ENCODE assay signal across 8 cellular contexts in the genomic region with DNA sequence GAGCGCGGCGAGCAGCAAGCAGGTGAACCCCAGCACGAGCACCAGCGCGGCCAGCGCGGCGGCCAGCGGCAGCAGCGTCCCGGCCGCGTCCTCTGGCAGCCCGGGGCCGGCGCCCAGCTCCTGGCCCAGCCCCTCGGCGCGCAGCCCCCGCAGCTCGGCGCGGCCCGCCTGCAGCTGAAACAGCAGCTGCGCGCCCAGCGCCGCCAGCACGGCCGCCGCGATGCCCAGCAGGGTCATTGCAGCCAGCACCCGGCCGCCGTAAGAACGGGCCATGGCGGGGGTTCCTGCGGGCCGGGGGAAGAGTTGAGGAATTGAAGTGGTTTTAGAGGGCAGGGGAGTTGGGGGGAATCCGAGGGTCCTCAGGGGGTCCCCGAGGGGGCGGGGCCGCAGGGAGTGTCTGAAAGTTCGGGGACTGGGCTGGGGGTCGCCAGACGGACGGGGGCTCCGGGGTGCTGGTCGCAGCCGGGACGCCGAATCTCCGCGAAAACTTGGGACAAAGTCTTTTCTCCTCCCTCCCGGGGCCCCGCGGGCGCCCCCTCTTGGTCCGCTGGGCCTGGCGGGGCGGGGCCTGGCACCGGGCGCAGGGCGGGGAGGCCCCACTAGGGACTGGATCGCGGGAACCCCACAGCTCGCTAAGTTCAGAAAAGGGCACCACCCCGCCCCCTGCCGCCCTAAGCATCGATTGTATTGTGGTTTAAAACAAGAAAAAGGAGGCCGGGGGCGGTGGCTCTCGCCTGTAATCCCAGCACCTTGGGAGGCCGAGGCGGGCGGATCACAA. TPM values are rescaled to one million over a fixed set of nuclear protein-coding genes. Genes with fewer than 3 reads are reported as not detected.
DNase-seq lines count a peak whose midpoint lies in the region; ATAC-seq and TF ChIP-seq lines count a peak whose summit lies in the region.

Gene TMEM221, minus strand, starts transcription at position 479 of the 778 bp plus-strand sequence. Its CDS starts 206 bp downstream, at position 273.

- POLR2A ChIA-PET in CD4-positive, alpha-beta memory T cell (lab: Charles Lee; ENCODE audit: partially characterized antibody), result interaction anchor here (1.0 kb wide), 1 partner anchor 43 kb away, joined by 5 read pairs; the partner anchor contains the start of gene BST2
- POLR2A ChIA-PET in activated CD4-positive, alpha-beta T cell treated with anti-CD3 and anti-CD28 coated beads, Interleukin-2, amount 10 ng/mL, durations not matched to agents 7 days and 5 days (lab: Charles Lee), result no interaction called here
- POLR2A ChIA-PET in naive thymus-derived CD4-positive, alpha-beta T cell (lab: Charles Lee), result no interaction called here

- no peak within 1 kb of the TSS for H3K27ac ChIP-seq in CD4-positive, alpha-beta memory T cell (ENCODE audit: low read depth, low read length)
- no peak within 1 kb of the TSS for H3K27ac ChIP-seq in naive thymus-derived CD4-positive, alpha-beta T cell (ENCODE audit: low read depth, low read length)
- no peak within 1 kb of the TSS for H3K27ac ChIP-seq in thyroid gland

- peak; percentile 41 to 60 (median 51) for DNase-seq in CD4-positive, alpha-beta memory T cell
- peak; percentile 39 for DNase-seq in KG1 (lab: John Stamatoyannopoulos, UW)
- DNase-seq in activated CD4-positive, alpha-beta T cell treated with anti-CD3 and anti-CD28 coated beads, Interleukin-2, amount 10 ng/mL, durations not matched to agents 7 days and 5 days, result peak; percentile 47
- peak; percentile 49 for DNase-seq in effector CD8-positive, alpha-beta T cell (lab: John Stamatoyannopoulos, UW)
- peak; percentile 37 to 67 (median 50) for DNase-seq in naive thymus-derived CD4-positive, alpha-beta T cell
- peak; percentile 23 to 25 for DNase-seq in thyroid gland

- peak within 1 kb of the TSS in 1 of 2 donors; percentile 32 for H3K4me3 ChIP-seq in CD4-positive, alpha-beta memory T cell (ENCODE audit: low read length in 2 of 2)
- H3K4me3 ChIP-seq in naive thymus-derived CD4-positive, alpha-beta T cell (ENCODE audit: low read length), result peak within 1 kb of the TSS; percentile 39
- H3K4me3 ChIP-seq in thyroid gland (replicated peaks in 1 of 3), result peak within 1 kb of the TSS in 1 of 3 donors; percentile 38

- H3K27ac Mint-ChIP-seq in CD4-positive, alpha-beta memory T cell, result no peak within 1 kb of the TSS
- no peak within 1 kb of the TSS for H3K27ac Mint-ChIP-seq in activated CD4-positive, alpha-beta T cell treated with anti-CD3 and anti-CD28 coated beads, Interleukin-2, amount 10 ng/mL, durations not matched to agents 7 days and 5 days
- H3K27ac Mint-ChIP-seq in naive thymus-derived CD4-positive, alpha-beta T cell, result no peak within 1 kb of the TSS

- peaks cover 10 to 14% of the 10 kb centered on the region in 2 donors for H3K27me3 Mint-ChIP-seq in CD4-positive, alpha-beta memory T cell
- H3K27me3 Mint-ChIP-seq in activated CD4-positive, alpha-beta T cell treated with anti-CD3 and anti-CD28 coated beads, Interleukin-2, amount 10 ng/mL, durations not matched to agents 7 days and 5 days, result peaks cover 24% of the 10 kb centered on the region
- peaks cover 2 to 26% (median 9%) of the 10 kb centered on the region in 5 donors for H3K27me3 Mint-ChIP-seq in naive thymus-derived CD4-positive, alpha-beta T cell

- H3K9me3 Mint-ChIP-seq in CD4-positive, alpha-beta memory T cell, result peaks cover 0 to 3% (median 0%) of the 10 kb centered on the region in 8 donors
- peaks cover 3% of the 10 kb centered on the region for H3K9me3 Mint-ChIP-seq in activated CD4-positive, alpha-beta T cell treated with anti-CD3 and anti-CD28 coated beads, Interleukin-2, amount 10 ng/mL, durations not matched to agents 7 days and 5 days
- H3K9me3 Mint-ChIP-seq in naive thymus-derived CD4-positive, alpha-beta T cell, result peaks cover 0 to 3% (median 0%) of the 10 kb centered on the region in 11 donors

- peak within 1 kb of the TSS; percentile 27 to 71 (median 60) for H3K4me3 Mint-ChIP-seq in CD4-positive, alpha-beta memory T cell
- no peak within 1 kb of the TSS for H3K4me3 Mint-ChIP-seq in activated CD4-positive, alpha-beta T cell treated with anti-CD3 and anti-CD28 coated beads, Interleukin-2, amount 10 ng/mL, durations not matched to agents 7 days and 5 days
- peak within 1 kb of the TSS in 9 of 10 donors; percentile 16 to 68 (median 58) for H3K4me3 Mint-ChIP-seq in naive thymus-derived CD4-positive, alpha-beta T cell

- peak in 3 of 6 experiments; percentile 11 to 55 (median 15) for TF ChIP-seq CTCF in thyroid gland (IDR thresholded peaks at IDR 0.05)

- peaks cover 11% of the 10 kb centered on the region for H3K4me1 ChIP-seq in CD4-positive, alpha-beta memory T cell (ENCODE audit: insufficient read depth, low read length)
- no peaks in the 10 kb centered on the region for H3K4me1 ChIP-seq in naive thymus-derived CD4-positive, alpha-beta T cell (ENCODE audit: control insufficient read depth in 2 of 2, insufficient read depth in 2 of 2, low read length in 2 of 2)
- peaks cover 6 to 8% of the 10 kb centered on the region in 2 donors for H3K4me1 ChIP-seq in thyroid gland

- CTCF ChIA-PET in CD4-positive, alpha-beta memory T cell (lab: Charles Lee; ENCODE audit: partially characterized antibody), result interaction anchor here (0.7 to 2.2 kb wide), 12 partner anchors 10 to 411 kb away, joined by 3 to 12 read pairs (median 4); partner anchors contain the start of gene CCDC194
- CTCF ChIA-PET in activated CD4-positive, alpha-beta T cell treated with anti-CD3 and anti-CD28 coated beads, Interleukin-2, amount 10 ng/mL, durations not matched to agents 7 days and 5 days (lab: Charles Lee), result interaction anchor here (0.6 to 1.4 kb wide), 3 partner anchors 22 to 597 kb away, joined by 3 to 4 read pairs (median 3); no protein-coding TSS in a partner anchor
- CTCF ChIA-PET in naive thymus-derived CD4-positive, alpha-beta T cell (lab: Charles Lee), result interaction anchor here (1.0 kb wide), 1 partner anchor 55 kb away, joined by 3 read pairs; the partner anchor contains the start of gene CCDC194

- WGBS in thyroid gland, 2 donors, result 5 to 30% methylated on average over 6 to 26 of the region's 77 CpGs

- peaks cover 5 to 15% (median 8%) of the 10 kb centered on the region in 4 donors for H3K4me1 Mint-ChIP-seq in CD4-positive, alpha-beta memory T cell
- peaks cover 19% of the 10 kb centered on the region for H3K4me1 Mint-ChIP-seq in activated CD4-positive, alpha-beta T cell treated with anti-CD3 and anti-CD28 coated beads, Interleukin-2, amount 10 ng/mL, durations not matched to agents 7 days and 5 days
- H3K4me1 Mint-ChIP-seq in naive thymus-derived CD4-positive, alpha-beta T cell, result peaks cover 0 to 16% (median 10%) of the 10 kb centered on the region in 7 donors

- H3K9me3 ChIP-seq in CD4-positive, alpha-beta memory T cell (ENCODE audit: control insufficient read depth in 1 of 2, low read length in 2 of 2), result no peaks in the 10 kb centered on the region
- H3K9me3 ChIP-seq in naive thymus-derived CD4-positive, alpha-beta T cell (ENCODE audit: control insufficient read depth in 2 of 3, low read length in 3 of 3), result no peaks in the 10 kb centered on the region
- no peaks in the 10 kb centered on the region for H3K9me3 ChIP-seq in thyroid gland

- intact Hi-C loops in CD4-positive, alpha-beta memory T cell (cut with micrococcal nuclease), result loop anchor here (1.0 kb wide), 1 partner anchor 53 kb away; no protein-coding TSS in a partner anchor
- intact Hi-C loops in naive thymus-derived CD4-positive, alpha-beta T cell (cut with micrococcal nuclease), result loop anchor here in 1 of 2 donors (1.0 kb wide), 1 partner anchor 53 kb away; no protein-coding TSS in a partner anchor
- intact Hi-C loops in thyroid gland (cut with DNase I), result no loop called here

- no peaks in the 10 kb centered on the region for H3K27me3 ChIP-seq in CD4-positive, alpha-beta memory T cell (ENCODE audit: insufficient read depth, low read length)
- H3K27me3 ChIP-seq in naive thymus-derived CD4-positive, alpha-beta T cell (ENCODE audit: control insufficient read depth in 2 of 2, insufficient read depth in 2 of 2, low read length in 2 of 2), result no peaks in the 10 kb centered on the region
- no peaks in the 10 kb centered on the region for H3K27me3 ChIP-seq in thyroid gland

- no peaks in the 10 kb centered on the region for H3K36me3 Mint-ChIP-seq in CD4-positive, alpha-beta memory T cell
- H3K36me3 Mint-ChIP-seq in activated CD4-positive, alpha-beta T cell treated with anti-CD3 and anti-CD28 coated beads, Interleukin-2, amount 10 ng/mL, durations not matched to agents 7 days and 5 days (ENCODE audit: low read depth), result peaks cover 1% of the 10 kb centered on the region
- H3K36me3 Mint-ChIP-seq in naive thymus-derived CD4-positive, alpha-beta T cell, result no peaks in the 10 kb centered on the region

- peak; percentile 89 for ATAC-seq in naive thymus-derived CD4-positive, alpha-beta T cell
- ATAC-seq in GM21529 (IDR thresholded peaks at IDR 0.05; ENCODE audit: unreplicated experiment), result no peak
- no peak for ATAC-seq in HG03442 (IDR thresholded peaks at IDR 0.05; ENCODE audit: unreplicated experiment)

- no peak for TF ChIP-seq POLR2A in thyroid gland (IDR thresholded peaks at IDR 0.05)

- no peaks in the 10 kb centered on the region for H3K36me3 ChIP-seq in CD4-positive, alpha-beta memory T cell (ENCODE audit: insufficient read depth, low read length)
- no peaks in the 10 kb centered on the region for H3K36me3 ChIP-seq in naive thymus-derived CD4-positive, alpha-beta T cell (ENCODE audit: control insufficient read depth in 2 of 3, insufficient read depth in 3 of 3, low read length in 3 of 3)
- H3K36me3 ChIP-seq in thyroid gland, result no peaks in the 10 kb centered on the region

RNA-seq across cellular contexts. Expression of gene TMEM221, which starts in this region (rescaled TPM):
- total RNA-seq in CD4-positive, alpha-beta memory T cell, result not detected
- under 1 TPM in 1 of 2 donors, not detected in 1; 0.09 TPM for polyA plus RNA-seq in CD4-positive, alpha-beta memory T cell
- total RNA-seq in activated CD4-positive, alpha-beta T cell treated with anti-CD3 and anti-CD28 coated beads, Interleukin-2, amount 10 ng/mL, durations not matched to agents 7 days and 5 days, result not detected
- not detected for total RNA-seq in naive thymus-derived CD4-positive, alpha-beta T cell
- polyA plus RNA-seq in naive thymus-derived CD4-positive, alpha-beta T cell, result not detected
- total RNA-seq in thyroid gland, result under 1 TPM in 1 of 4 donors, not detected in 3; 0.56 TPM

Comparison
In these comparisons a context has a peak if more than half of its experiments do, and no peak if none do; other contexts are left out.
1. Peak in DNase-seq in CD4-positive, alpha-beta memory T cell; RNA of the gene not detected or under 1 TPM.
2. Peak in DNase-seq in activated CD4-positive, alpha-beta T cell treated with anti-CD3 and anti-CD28 coated beads, Interleukin-2, amount 10 ng/mL, durations not matched to agents 7 days and 5 days; RNA of the gene not detected or under 1 TPM.
3. Peak in DNase-seq, ATAC-seq and H3K4me3 ChIP-seq in naive thymus-derived CD4-positive, alpha-beta T cell; RNA of the gene not detected or under 1 TPM.
4. Peak in DNase-seq in thyroid gland; RNA of the gene not detected or under 1 TPM.